Comparison of ENCODE assay signal across 21 cellular contexts in the genomic region with DNA sequence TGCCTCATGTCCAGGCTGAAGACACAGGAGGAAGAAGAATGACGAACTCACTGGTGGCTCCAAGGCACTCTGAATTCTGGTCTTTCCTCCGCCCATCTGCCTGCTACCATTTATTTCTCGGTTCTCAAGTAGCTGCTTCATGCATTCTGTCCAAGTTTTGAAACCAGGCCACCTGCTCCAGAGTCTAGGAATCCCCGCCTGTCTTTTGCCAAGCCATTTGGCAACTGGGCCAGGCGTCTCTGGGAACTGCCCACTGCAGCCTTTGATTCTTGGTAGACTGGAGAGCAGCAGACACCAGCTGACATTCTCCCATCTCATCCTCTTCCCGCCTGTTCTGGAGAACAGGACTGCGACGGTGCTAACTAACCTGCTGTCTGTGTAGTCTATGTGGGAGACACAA. TPM values are rescaled to one million over a fixed set of nuclear protein-coding genes. Genes with fewer than 3 reads are reported as not detected.
DNase-seq lines count a peak whose midpoint lies in the region; ATAC-seq lines count a peak whose summit lies in the region.
"Had no signal": no experiment of that assay in that cellular context is flagged by ENCODE, and none has a peak within 500 bp of the region (broad histone marks: within the 10 kb centered on the region; RNA-seq: fewer than 3 reads in every experiment).

No MANE protein-coding gene starts in this region.

- peak overlapping the region; percentile 59 for H3K18ac ChIP-seq in trophoblast cell (ENCODE audit: low read length)

- WGBS in trophoblast cell (ENCODE audit: extremely low coverage, insufficient coverage, insufficient read length): no CpG with 5 or more reads among the region's 8 CpGs

- no peak overlapping the region for H3K23ac ChIP-seq in trophoblast cell (ENCODE audit: low read length)

- no peak overlapping the region for H2BK120ac ChIP-seq in trophoblast cell (ENCODE audit: insufficient read depth, low read length, poor library complexity)

- no peak overlapping the region for H3K27ac ChIP-seq in CD4-positive, alpha-beta memory T cell (ENCODE audit: low read depth, low read length)
- no peak overlapping the region for H3K27ac ChIP-seq in trophoblast cell (ENCODE audit: low read depth, low read length)
- H3K27ac ChIP-seq: ascending aorta, C4-2B, neutrophil, suprapubic skin had no signal

- peaks cover 14 to 25% (median 19%) of the 10 kb centered on the region in 4 donors for H3K4me1 Mint-ChIP-seq in CD4-positive, alpha-beta memory T cell
- H3K4me1 Mint-ChIP-seq in stimulated activated memory B cell treated with anti-CD40 and anti-IgM and Interleukin-4, amounts not matched to agents 10 μg/mL and 1 μg/mL and 100 μg/mL, for 72 hours: peaks cover 4% of the 10 kb centered on the region
- H3K4me1 Mint-ChIP-seq: H9 had no signal

- POLR2A ChIA-PET in CD4-positive, alpha-beta memory T cell (lab: Charles Lee; ENCODE audit: partially characterized antibody): interaction anchor here (1.6 kb wide), 1 partner anchor 18 kb away, joined by 4 read pairs; no protein-coding TSS in a partner anchor

- peak overlapping the region in 5 of 7 donors; percentile 30 to 86 (median 74) for H3K27ac Mint-ChIP-seq in CD4-positive, alpha-beta memory T cell
- H3K27ac Mint-ChIP-seq in stimulated activated memory B cell treated with anti-CD40 and anti-IgM and Interleukin-4, amounts not matched to agents 10 μg/mL and 1 μg/mL and 100 μg/mL, for 72 hours: no peak overlapping the region
- H3K27ac Mint-ChIP-seq: activated T-cell treated with anti-CD3 and anti-CD28 coated beads, Interleukin-2, amount 50 U/mL, for 72 hours; IgD-negative memory B cell; stimulated activated naive B cell treated with anti-CD40 and anti-IgM and Interleukin-4, amounts not matched to agents 10 μg/mL and 1 μg/mL and 100 μg/mL, for 72 hours had no signal

- H3K4me2 ChIP-seq in trophoblast cell (ENCODE audit: low read length): no peak overlapping the region

- H3K4me3 Mint-ChIP-seq in CD4-positive, alpha-beta memory T cell: no peak overlapping the region
- no peak overlapping the region for H3K4me3 Mint-ChIP-seq in stimulated activated memory B cell treated with anti-CD40 and anti-IgM and Interleukin-4, amounts not matched to agents 10 μg/mL and 1 μg/mL and 100 μg/mL, for 72 hours
- H3K4me3 Mint-ChIP-seq: activated T-cell treated with anti-CD3 and anti-CD28 coated beads, Interleukin-2, amount 50 U/mL, for 72 hours; H9; stimulated activated naive B cell treated with anti-CD40 and anti-IgM and Interleukin-4, amounts not matched to agents 10 μg/mL and 1 μg/mL and 100 μg/mL, for 72 hours had no signal

- ATAC-seq in stimulated activated memory B cell treated with anti-CD40 and anti-IgM and Interleukin-4, amounts not matched to agents 10 μg/mL and 1 μg/mL and 100 μg/mL, for 72 hours: no peak
- ATAC-seq: activated T-cell treated with anti-CD3 and anti-CD28 coated beads, Interleukin-2, amount 50 U/mL, for 72 hours; stimulated activated naive B cell treated with anti-CD40 and anti-IgM and Interleukin-4, amounts not matched to agents 10 μg/mL and 1 μg/mL and 100 μg/mL, for 72 hours had no signal

- no peak overlapping the region for H3K4me3 ChIP-seq in CD4-positive, alpha-beta memory T cell (ENCODE audit: low read length in 2 of 2)
- no peak overlapping the region for H3K4me3 ChIP-seq in trophoblast cell (ENCODE audit: low read depth, low read length)
- H3K4me3 ChIP-seq: ascending aorta, dorsolateral prefrontal cortex, lung, suprapubic skin had no signal

- peaks cover 34% of the 10 kb centered on the region for H3K36me3 ChIP-seq in CD4-positive, alpha-beta memory T cell (ENCODE audit: insufficient read depth, low read length)
- peaks cover 52 to 67% of the 10 kb centered on the region in 2 experiments for H3K36me3 ChIP-seq in trophoblast cell (ENCODE audit: control insufficient read depth in 1 of 2, insufficient read depth in 2 of 2, low read length in 2 of 2)

- H3K4me1 ChIP-seq in CD4-positive, alpha-beta memory T cell (ENCODE audit: insufficient read depth, low read length): peaks cover 17% of the 10 kb centered on the region
- no peaks in the 10 kb centered on the region for H3K4me1 ChIP-seq in trophoblast cell (ENCODE audit: control insufficient read depth in 1 of 2, insufficient read depth in 2 of 2, low read length in 2 of 2)
- H3K4me1 ChIP-seq: ascending aorta, suprapubic skin had no signal

- no peak overlapping the region for H3K4ac ChIP-seq in trophoblast cell (ENCODE audit: low read depth, low read length)

- CTCF ChIA-PET in CD4-positive, alpha-beta memory T cell (lab: Charles Lee; ENCODE audit: partially characterized antibody): no interaction called here

- H3K79me2 ChIP-seq in trophoblast cell (ENCODE audit: control insufficient read depth, insufficient read depth, low read length, poor library complexity): no peaks in the 10 kb centered on the region

- DNase-seq in CD4-positive, alpha-beta memory T cell: no peak
- DNase-seq in NCI-H446 (lab: John Stamatoyannopoulos, UW): peak; percentile 89 to 96
- DNase-seq in globus pallidus (ENCODE audit: low spot score): peak; percentile 56
- DNase-seq in trophoblast cell: no peak
- no peak for DNase-seq in NCI-H526 treated with DMSO at 0.1 percent for 48 hours (lab: John Stamatoyannopoulos, UW)
- no peak for DNase-seq in SHP77 treated with DMSO at 0.1 percent for 48 hours (lab: John Stamatoyannopoulos, UW)
- DNase-seq: activated CD4-positive, alpha-beta T cell treated with anti-CD3 and anti-CD28 coated beads for 4 hours; activated naive CD4-positive, alpha-beta T cell treated with anti-CD3 and anti-CD28 coated beads, Interleukin-2, amount 50 U/mL, for 16 hours; activated T-cell treated with anti-CD3 and anti-CD28 coated beads, Interleukin-2, amount 50 U/mL, for 72 hours; H9; NCI-H1417; stimulated activated naive B cell treated with anti-CD40 and anti-IgM and Interleukin-4, amounts not matched to agents 10 μg/mL and 1 μg/mL and 100 μg/mL, for 72 hours; T-helper 2 cell had no signal

- H2AFZ ChIP-seq in trophoblast cell (ENCODE audit: insufficient read depth, low read length, poor library complexity): no peak overlapping the region

- H4K8ac ChIP-seq in trophoblast cell (ENCODE audit: low read depth, low read length): no peak overlapping the region

- no peaks in the 10 kb centered on the region for H3K79me1 ChIP-seq in trophoblast cell (ENCODE audit: low read length)

- H3K27me3 Mint-ChIP-seq in CD4-positive, alpha-beta memory T cell: no peaks in the 10 kb centered on the region
- no peaks in the 10 kb centered on the region for H3K27me3 Mint-ChIP-seq in stimulated activated memory B cell treated with anti-CD40 and anti-IgM and Interleukin-4, amounts not matched to agents 10 μg/mL and 1 μg/mL and 100 μg/mL, for 72 hours
- H3K27me3 Mint-ChIP-seq: IgD-negative memory B cell; stimulated activated naive B cell treated with anti-CD40 and anti-IgM and Interleukin-4, amounts not matched to agents 10 μg/mL and 1 μg/mL and 100 μg/mL, for 72 hours had no signal

- H3K9ac ChIP-seq in trophoblast cell (ENCODE audit: low read length): no peak overlapping the region

- no peak overlapping the region for H2BK12ac ChIP-seq in trophoblast cell (ENCODE audit: low read length)

- no peak overlapping the region for H2BK5ac ChIP-seq in trophoblast cell (ENCODE audit: low read depth, low read length, poor library complexity)

- intact Hi-C loops in CD4-positive, alpha-beta memory T cell (cut with micrococcal nuclease): no loop called here

- no peaks in the 10 kb centered on the region for H3K27me3 ChIP-seq in CD4-positive, alpha-beta memory T cell (ENCODE audit: insufficient read depth, low read length)
- no peaks in the 10 kb centered on the region for H3K27me3 ChIP-seq in trophoblast cell (ENCODE audit: insufficient read depth, low read length)
- H3K27me3 ChIP-seq: ascending aorta, dorsolateral prefrontal cortex, neutrophil, suprapubic skin had no signal

- no peak overlapping the region for H3K14ac ChIP-seq in trophoblast cell (ENCODE audit: low read length)

- no peak overlapping the region for H4K12ac ChIP-seq in trophoblast cell (ENCODE audit: low read depth, low read length)

- H3K36me3 Mint-ChIP-seq in CD4-positive, alpha-beta memory T cell: peaks cover 41 to 49% of the 10 kb centered on the region in 2 donors
- peaks cover 54% of the 10 kb centered on the region for H3K36me3 Mint-ChIP-seq in stimulated activated memory B cell treated with anti-CD40 and anti-IgM and Interleukin-4, amounts not matched to agents 10 μg/mL and 1 μg/mL and 100 μg/mL, for 72 hours

- H4K91ac ChIP-seq in trophoblast cell (ENCODE audit: low read depth, low read length): no peak overlapping the region

- no peaks in the 10 kb centered on the region for H3K9me3 ChIP-seq in CD4-positive, alpha-beta memory T cell (ENCODE audit: control insufficient read depth in 1 of 2, low read length in 2 of 2)
- peaks cover 1% of the 10 kb centered on the region for H3K9me3 ChIP-seq in trophoblast cell (ENCODE audit: insufficient read depth, low read depth, low read length)
- H3K9me3 ChIP-seq: ascending aorta, neutrophil, suprapubic skin had no signal

- no peak overlapping the region for H2AK5ac ChIP-seq in trophoblast cell (ENCODE audit: low read length)

- H3K9me3 Mint-ChIP-seq in CD4-positive, alpha-beta memory T cell: no peaks in the 10 kb centered on the region
- H3K9me3 Mint-ChIP-seq in stimulated activated memory B cell treated with anti-CD40 and anti-IgM and Interleukin-4, amounts not matched to agents 10 μg/mL and 1 μg/mL and 100 μg/mL, for 72 hours: no peaks in the 10 kb centered on the region
- H3K9me3 Mint-ChIP-seq: activated T-cell treated with anti-CD3 and anti-CD28 coated beads, Interleukin-2, amount 50 U/mL, for 72 hours; H9; IgD-negative memory B cell; stimulated activated naive B cell treated with anti-CD40 and anti-IgM and Interleukin-4, amounts not matched to agents 10 μg/mL and 1 μg/mL and 100 μg/mL, for 72 hours had no signal

RNA-seq across cellular contexts. Expression of a gene that starts 10.8 kb away (rescaled TPM):
- total RNA-seq in CD4-positive, alpha-beta memory T cell: 10 to 100 TPM; 38.8 TPM
- 10 to 100 TPM; 15.3 to 31.8 TPM for polyA plus RNA-seq in CD4-positive, alpha-beta memory T cell
- 101 TPM in 2 replicates for polyA plus RNA-seq in trophoblast cell (2013)

RNA-seq across cellular contexts. Expression of a gene that starts 19.1 kb away (rescaled TPM):
- total RNA-seq in CD4-positive, alpha-beta memory T cell: 10 to 100 TPM; 72.9 to 73.5 TPM
- 10 to 100 TPM in 1 of 2 donors, 1 to 10 TPM in 1; 5.3 to 24.6 TPM for polyA plus RNA-seq in CD4-positive, alpha-beta memory T cell
- 48.8 and 49.6 TPM in 2 replicates for polyA plus RNA-seq in trophoblast cell (2013)

Comparison
In these comparisons a context has a peak if more than half of its experiments do, and no peak if none do; other contexts are left out.
1. DNase-seq: peak in NCI-H446 (2 of 2) and globus pallidus (single experiment); none in CD4-positive, alpha-beta memory T cell (0 of 5), trophoblast cell (0 of 2), NCI-H526 treated with DMSO at 0.1 percent for 48 hours (single experiment) and SHP77 treated with DMSO at 0.1 percent for 48 hours (single experiment).